In the genomic region with DNA sequence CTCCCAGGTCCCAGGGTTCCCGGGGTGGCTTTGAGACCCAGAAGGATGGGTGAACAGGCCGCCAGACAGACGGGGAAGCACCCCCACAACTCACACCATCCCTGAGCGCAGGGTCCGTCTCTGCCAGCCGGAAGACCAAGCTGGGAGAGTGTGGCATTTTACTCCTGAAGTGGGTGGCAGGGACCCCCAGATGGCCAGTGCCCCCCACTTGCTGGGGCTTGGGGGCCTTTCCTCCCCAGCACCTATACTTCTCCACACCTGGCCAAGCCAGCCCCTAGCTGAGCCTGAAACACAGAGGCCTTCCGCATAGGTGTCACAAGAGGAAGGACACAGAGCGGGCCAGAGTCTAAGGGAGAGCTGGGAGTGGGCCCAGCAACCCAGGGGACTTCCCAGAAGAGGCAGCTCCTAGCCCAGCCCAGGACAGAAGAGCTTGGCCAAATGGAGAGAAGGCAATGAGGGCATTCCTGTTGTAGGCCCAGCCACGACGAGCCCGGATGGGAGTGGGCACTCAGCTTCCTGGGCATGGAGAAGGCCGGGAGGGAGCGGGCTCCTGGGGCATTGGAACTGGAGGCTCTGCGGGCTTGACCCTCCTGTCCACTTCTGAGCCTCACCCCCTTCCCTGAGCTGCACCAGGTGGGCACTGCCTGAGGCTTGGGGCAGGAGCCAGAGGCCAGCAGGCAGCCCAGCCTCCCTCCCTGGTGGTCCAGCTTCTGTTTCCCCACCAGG, we compare ENCODE assay signal across 1 cellular context.
TF ChIP-seq lines count a peak whose summit lies in the region.

No MANE protein-coding gene starts in this region.

TF ChIP-seq in A549, 52 proteins besides CTCF, POLR2A, EP300 and RAD21:
- TF ChIP-seq REST (IDR thresholded peaks at IDR 0.05): no peak
- TF ChIP-seq RARB (CRISPR knock-in tag; IDR thresholded peaks at IDR 0.05): no peak
- TF ChIP-seq NR3C1 (IDR thresholded peaks at IDR 0.05): no peak
- TF ChIP-seq PHF8 (IDR thresholded peaks at IDR 0.05; ENCODE audit: borderline replicate concordance, low read depth): no peak
- no peak for TF ChIP-seq USF2 (IDR thresholded peaks at IDR 0.05)
- TF ChIP-seq HDAC2 (IDR thresholded peaks at IDR 0.05): no peak
- no peak for TF ChIP-seq SMC3 (IDR thresholded peaks at IDR 0.05)
- no peak for TF ChIP-seq ESRRA (IDR thresholded peaks at IDR 0.05; ENCODE audit: borderline replicate concordance, low read length)
- no peak for TF ChIP-seq FOSL2 (IDR thresholded peaks at IDR 0.05)
- no peak for TF ChIP-seq FOSL2 (CRISPR knock-in tag; IDR thresholded peaks at IDR 0.05)
- no peak for TF ChIP-seq CHD2 (IDR thresholded peaks at IDR 0.05; ENCODE audit: low read length, partially characterized antibody)
- TF ChIP-seq SREBF2 (IDR thresholded peaks at IDR 0.05): no peak
- TF ChIP-seq JUNB (IDR thresholded peaks at IDR 0.05): no peak
- TF ChIP-seq, protein P1, sequence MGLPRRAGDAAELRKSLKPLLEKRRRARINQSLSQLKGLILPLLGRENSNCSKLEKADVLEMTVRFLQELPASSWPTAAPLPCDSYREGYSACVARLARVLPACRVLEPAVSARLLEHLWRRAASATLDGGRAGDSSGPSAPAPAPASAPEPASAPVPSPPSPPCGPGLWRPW (IDR thresholded peaks at IDR 0.05): no peak
- TF ChIP-seq HOXB13 (CRISPR knock-in tag; IDR thresholded peaks at IDR 0.05; ENCODE audit: low read depth): no peak
